Comparison of ENCODE assay signal across 21 cellular contexts in genomic region chr2:10274376-10274775, GRCh38.
"Had no signal": no experiment of that assay in that cellular context is flagged by ENCODE, and none has a peak within 500 bp of the region (broad histone marks: within the 10 kb centered on the region; RNA-seq: fewer than 3 reads in every experiment).

No MANE protein-coding gene starts in this region.

- FAIRE-seq: urothelium cell line had no signal

- H3K27ac ChIP-seq: coronary artery, heart left ventricle, neutrophil, thoracic aorta had no signal

- H3K4me3 Mint-ChIP-seq: naive thymus-derived CD4-positive, alpha-beta T cell; nephron progenitor cell; stimulated activated memory B cell treated with anti-CD40 and anti-IgM and Interleukin-4, amounts not matched to agents 10 μg/mL and 1 μg/mL and 100 μg/mL, for 72 hours; stimulated activated naive CD8-positive, alpha-beta T cell treated with anti-CD3 and anti-CD28 coated beads, Interleukin-15, Interleukin-2, amounts not matched to agents 100 ng/mL and 50 ng/mL, for 24 hours had no signal

- H3K9me3 ChIP-seq: heart left ventricle, neutrophil, thoracic aorta had no signal

- H3K27me3 ChIP-seq: heart left ventricle, neutrophil had no signal

- H3K4me2 ChIP-seq: smooth muscle cell had no signal

- ATAC-seq: heart left ventricle; naive thymus-derived CD4-positive, alpha-beta T cell; right cardiac atrium; stimulated activated memory B cell treated with anti-CD40 and anti-IgM and Interleukin-4, amounts not matched to agents 10 μg/mL and 1 μg/mL and 100 μg/mL, for 72 hours had no signal

- H3K4me3 ChIP-seq: coronary artery, heart left ventricle, smooth muscle cell, thoracic aorta had no signal

- H3K9me3 Mint-ChIP-seq: nephron progenitor cell; stimulated activated memory B cell treated with anti-CD40 and anti-IgM and Interleukin-4, amounts not matched to agents 10 μg/mL and 1 μg/mL and 100 μg/mL, for 72 hours; stimulated activated naive CD8-positive, alpha-beta T cell treated with anti-CD3 and anti-CD28 coated beads, Interleukin-15, Interleukin-2, amounts not matched to agents 100 ng/mL and 50 ng/mL, for 24 hours had no signal

- H3K36me3 ChIP-seq: heart left ventricle, neutrophil, thoracic aorta had no signal

- H3K36me3 Mint-ChIP-seq: naive thymus-derived CD4-positive, alpha-beta T cell; stimulated activated memory B cell treated with anti-CD40 and anti-IgM and Interleukin-4, amounts not matched to agents 10 μg/mL and 1 μg/mL and 100 μg/mL, for 72 hours had no signal

- H3K27me3 Mint-ChIP-seq: naive thymus-derived CD4-positive, alpha-beta T cell; stimulated activated naive CD8-positive, alpha-beta T cell treated with anti-CD3 and anti-CD28 coated beads, Interleukin-15, Interleukin-2, amounts not matched to agents 100 ng/mL and 50 ng/mL, for 24 hours had no signal

- H3K27ac Mint-ChIP-seq: nephron progenitor cell; stimulated activated memory B cell treated with anti-CD40 and anti-IgM and Interleukin-4, amounts not matched to agents 10 μg/mL and 1 μg/mL and 100 μg/mL, for 72 hours; stimulated activated naive CD8-positive, alpha-beta T cell treated with anti-CD3 and anti-CD28 coated beads, Interleukin-15, Interleukin-2, amounts not matched to agents 100 ng/mL and 50 ng/mL, for 24 hours had no signal

- DNase-seq: central memory CD4-positive, alpha-beta T cell; effector CD4-positive, alpha-beta T cell; foreskin melanocyte; heart left ventricle; hypothalamus; mesendoderm; naive thymus-derived CD4-positive, alpha-beta T cell; nephron progenitor cell; stimulated activated CD4-positive, alpha-beta T cell treated with anti-CD3 and anti-CD28 coated beads, Interleukin-15, amount 100 ng/mL, for 24 hours; stimulated activated CD4-positive, alpha-beta T cell treated with anti-CD3 and anti-CD28 coated beads, Interleukin-1b, Interleukin-23, amount 100 ng/mL, for 48 hours; stimulated activated CD4-positive, alpha-beta T cell treated with anti-CD3 and anti-CD28 coated beads, Interleukin-4, amount 100 ng/mL, for 24 hours; substantia nigra; trophoblast cell had no signal
